In the genomic region with DNA sequence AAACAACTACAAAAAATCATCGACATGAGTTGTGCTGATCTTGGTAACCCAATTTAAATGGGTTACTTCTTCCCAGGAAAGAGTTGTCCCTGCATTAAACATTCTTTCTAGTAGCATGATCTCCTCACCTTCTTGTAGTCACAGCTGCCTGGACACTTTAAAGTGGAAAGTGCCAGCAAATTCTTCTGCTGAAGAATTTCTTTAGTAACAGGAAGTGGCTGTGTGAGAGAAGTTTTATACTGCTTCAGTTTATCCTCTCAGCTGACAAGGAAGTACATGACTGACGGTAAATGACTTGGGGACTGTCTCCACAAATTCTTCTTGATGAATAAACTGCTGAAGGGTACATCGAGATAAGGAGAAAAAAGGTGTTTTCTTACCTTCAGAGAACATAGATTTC, we compare ENCODE assay signal across 10 cellular contexts. TPM values are rescaled to one million over a fixed set of nuclear protein-coding genes. Genes with fewer than 3 reads are reported as not detected.
DNase-seq lines count a peak whose midpoint lies in the region; ATAC-seq and TF ChIP-seq lines count a peak whose summit lies in the region.
"Had no signal": no experiment of that assay in that cellular context is flagged by ENCODE, and none has a peak within 500 bp of the region (broad histone marks: within the 10 kb centered on the region; RNA-seq: fewer than 3 reads in every experiment).

No MANE protein-coding gene starts in this region.

- no peaks in the 10 kb centered on the region for H3K27me3 ChIP-seq in CD4-positive, CD25-positive, alpha-beta regulatory T cell (ENCODE audit: control insufficient read depth, insufficient read depth, low read length)
- H3K27me3 ChIP-seq in Karpas-422 (ENCODE audit: low read length) (no peaks in the 10 kb centered on the region), adipocyte (replicated peaks; ENCODE audit: control insufficient read depth, insufficient read depth, low read length) (peaks cover 5% of the 10 kb centered on the region), muscle layer of duodenum (ENCODE audit: low read depth, low read length) (no peaks in the 10 kb centered on the region), ovary (no peaks in the 10 kb centered on the region)

- H3K9me3 Mint-ChIP-seq in CD4-positive, CD25-positive, alpha-beta regulatory T cell: peaks cover 0 to 2% (median 0%) of the 10 kb centered on the region in 7 donors

- H3K27me3 Mint-ChIP-seq in CD4-positive, CD25-positive, alpha-beta regulatory T cell: no peaks in the 10 kb centered on the region

- H3K79me2 ChIP-seq in Karpas-422 (ENCODE audit: low read length): no peaks in the 10 kb centered on the region

- no peaks in the 10 kb centered on the region for H3K9me2 ChIP-seq in Karpas-422 (replicated peaks; ENCODE audit: insufficient read depth, low read length)

- no peaks in the 10 kb centered on the region for H3K36me3 ChIP-seq in CD4-positive, CD25-positive, alpha-beta regulatory T cell (ENCODE audit: control insufficient read depth, insufficient read depth, low read length)
- H3K36me3 ChIP-seq in Karpas-422 (ENCODE audit: insufficient read depth, low read length): no peaks in the 10 kb centered on the region
- no peaks in the 10 kb centered on the region for H3K36me3 ChIP-seq in adipocyte (ENCODE audit: control insufficient read depth, insufficient read depth, low read length, severe bottlenecking)
- no peaks in the 10 kb centered on the region for H3K36me3 ChIP-seq in muscle layer of duodenum (ENCODE audit: control insufficient read depth in 1 of 2, insufficient read depth in 2 of 2, low read length in 2 of 2)
- no peaks in the 10 kb centered on the region for H3K36me3 ChIP-seq in ovary

- H3K4me2 ChIP-seq in Karpas-422 (ENCODE audit: low read depth, low read length, poor library complexity, severe bottlenecking): peak overlapping the region; percentile 55

- H3K27ac Mint-ChIP-seq in CD4-positive, CD25-positive, alpha-beta regulatory T cell: peak overlapping the region; percentile 91 to 99 (median 92)

- H3K4me1 Mint-ChIP-seq in CD4-positive, CD25-positive, alpha-beta regulatory T cell: peaks cover 38 to 74% (median 49%) of the 10 kb centered on the region in 4 donors

- DNase-seq in CD4-positive, CD25-positive, alpha-beta regulatory T cell: peak in 2 of 3 donors; percentile 65 to 80
- peak; percentile 62 for DNase-seq in Karpas-422
- peak; percentile 30 for DNase-seq in adipocyte (ENCODE audit: low read depth)
- no peak for DNase-seq in ovary
- DNase-seq in Right ventricle myocardium inferior (ENCODE audit: missing footprints): no peak
- DNase-seq: retina had no signal

- H3K36me3 Mint-ChIP-seq in CD4-positive, CD25-positive, alpha-beta regulatory T cell: peaks cover 7% of the 10 kb centered on the region

- H4K20me1 ChIP-seq in Karpas-422 (ENCODE audit: insufficient read depth, low read depth, low read length): no peaks in the 10 kb centered on the region

- TF ChIP-seq POLR2A in ovary (IDR thresholded peaks at IDR 0.05): no peak

- H3K27ac ChIP-seq in CD4-positive, CD25-positive, alpha-beta regulatory T cell (ENCODE audit: insufficient read depth, low read length, poor library complexity, severe bottlenecking): peak overlapping the region; percentile 91
- no peak overlapping the region for H3K27ac ChIP-seq in Karpas-422 (ENCODE audit: low read length)
- H3K27ac ChIP-seq in muscle layer of duodenum (ENCODE audit: low read length): peak overlapping the region; percentile 20
- H3K27ac ChIP-seq in ovary: no peak overlapping the region

- H3K4me3 ChIP-seq in CD4-positive, CD25-positive, alpha-beta regulatory T cell (ENCODE audit: low read depth, low read length): peak overlapping the region; percentile 96
- H3K4me3 ChIP-seq in Karpas-422 (ENCODE audit: low read length) (peak overlapping the region; percentile 49; the same call in 1 of the 2 replicates), adipocyte (ENCODE audit: low read length) (no peak overlapping the region), muscle layer of duodenum (ENCODE audit: low read depth in 1 of 2, low read length in 2 of 2) (no peak overlapping the region), ovary (no peak overlapping the region)

- peaks cover 29% of the 10 kb centered on the region for H3K4me1 ChIP-seq in CD4-positive, CD25-positive, alpha-beta regulatory T cell (ENCODE audit: control insufficient read depth, insufficient read depth, low read length, poor library complexity, severe bottlenecking)
- H3K4me1 ChIP-seq in Karpas-422 (ENCODE audit: low read length) (peaks cover 16% of the 10 kb centered on the region), adipocyte (ENCODE audit: control insufficient read depth, insufficient read depth, low read length) (no peaks in the 10 kb centered on the region), muscle layer of duodenum (ENCODE audit: control insufficient read depth in 1 of 2, insufficient read depth in 2 of 2, low read length in 2 of 2) (no peaks in the 10 kb centered on the region), ovary (ENCODE audit: insufficient read depth) (no peaks in the 10 kb centered on the region)

- peak overlapping the region; percentile 69 to 90 (median 87) for H3K4me3 Mint-ChIP-seq in CD4-positive, CD25-positive, alpha-beta regulatory T cell

- H3K9ac ChIP-seq in Karpas-422 (ENCODE audit: low read length): peak overlapping the region; percentile 27
- no peak overlapping the region for H3K9ac ChIP-seq in adipocyte (ENCODE audit: low read length)

- no peak for TF ChIP-seq EP300 in ovary (IDR thresholded peaks at IDR 0.05)

- H2AFZ ChIP-seq in Karpas-422 (ENCODE audit: low read length): peak overlapping the region; percentile 82; the same call in 1 of the 2 replicates

- no peaks in the 10 kb centered on the region for H3K9me3 ChIP-seq in CD4-positive, CD25-positive, alpha-beta regulatory T cell (ENCODE audit: control insufficient read depth in 2 of 2, low read length in 2 of 2)
- no peaks in the 10 kb centered on the region for H3K9me3 ChIP-seq in Karpas-422 (ENCODE audit: low read length)
- H3K9me3 ChIP-seq in adipocyte (ENCODE audit: control insufficient read depth, low read length): no peaks in the 10 kb centered on the region
- no peaks in the 10 kb centered on the region for H3K9me3 ChIP-seq in muscle layer of duodenum (ENCODE audit: control insufficient read depth in 1 of 2, low read length in 2 of 2)
- no peaks in the 10 kb centered on the region for H3K9me3 ChIP-seq in ovary

- TF ChIP-seq CTCF in ovary (IDR thresholded peaks at IDR 0.05): no peak

- intact Hi-C loops in ovary (cut with DNase I): no loop called here
- intact Hi-C loops in Right ventricle myocardium inferior (cut with DNase I): no loop called here

- WGBS in ovary, 3 donors: 35 to 60% (median 41%) methylated on average over 3 of the region's 3 CpGs

- ATAC-seq in CD4-positive, CD25-positive, alpha-beta regulatory T cell (ENCODE audit: low read depth in 2 of 2): peak; percentile 83 to 84
- no peak for ATAC-seq in GM21360 (IDR thresholded peaks at IDR 0.05; ENCODE audit: unreplicated experiment)
- ATAC-seq in Right ventricle myocardium inferior: no peak
- no peak for ATAC-seq in HG02798 (IDR thresholded peaks at IDR 0.05; ENCODE audit: poor library complexity, unreplicated experiment)

RNA-seq across cellular contexts. Expression of a gene that starts 18.2 kb away (rescaled TPM):
- total RNA-seq in CD4-positive, CD25-positive, alpha-beta regulatory T cell: 1.3 TPM
- 1 to 10 TPM; 1.5 to 2.0 (median 1.7) TPM for polyA plus RNA-seq in CD4-positive, CD25-positive, alpha-beta regulatory T cell
- total RNA-seq in Karpas-422 (2014; rRNA removed; shearing (Covaris generic); ENCODE audit: low replicate concordance): not detected in 2 replicates
- total RNA-seq in ovary (under 1 TPM in 3 of 7 donors, not detected in 4; 0.12 to 0.60 (median 0.15) TPM), Right ventricle myocardium inferior (not detected)
- under 1 TPM; 0.05 to 0.15 TPM for polyA plus RNA-seq in ovary
- total RNA-seq: SK-MEL-5 had no signal

Comparison
In these comparisons a context has a peak if more than half of its experiments do, and no peak if none do; other contexts are left out.
1. ATAC-seq: peak in CD4-positive, CD25-positive, alpha-beta regulatory T cell (2 of 2); none in GM21360 (single experiment), Right ventricle myocardium inferior (single experiment) and HG02798 (single experiment).
2. DNase-seq: peak in CD4-positive, CD25-positive, alpha-beta regulatory T cell (2 of 3), Karpas-422 (single experiment) and adipocyte (single experiment); none in ovary (0 of 5) and Right ventricle myocardium inferior (single experiment).
3. H3K27ac ChIP-seq: peak in CD4-positive, CD25-positive, alpha-beta regulatory T cell (single experiment) and muscle layer of duodenum (single experiment); none in Karpas-422 (single experiment) and ovary (0 of 2).
4. H3K4me3 ChIP-seq: peak in CD4-positive, CD25-positive, alpha-beta regulatory T cell (single experiment) and Karpas-422 (single experiment); none in adipocyte (single experiment), muscle layer of duodenum (0 of 2) and ovary (single experiment).